In genomic region chr5:90473321-90474234, GRCh38 we compare ENCODE assay signal across 8 cellular contexts. TPM values are rescaled to one million over a fixed set of nuclear protein-coding genes. Genes with fewer than 3 reads are reported as not detected.
DNase-seq lines count a peak whose midpoint lies in the region; ATAC-seq and TF ChIP-seq lines count a peak whose summit lies in the region.

No MANE protein-coding gene starts in this region.

- H3K36me3 Mint-ChIP-seq in HFFc6 (ENCODE audit: low read depth) (peaks cover 12% of the 10 kb centered on the region), endodermal cell (ENCODE audit: low read depth) (peaks cover 5% of the 10 kb centered on the region), mesothelial cell of epicardium (peaks cover 7% of the 10 kb centered on the region)
- H3K36me3 Mint-ChIP-seq in activated CD4-positive, alpha-beta T cell treated with anti-CD3 and anti-CD28 coated beads, Interleukin-2, amount 10 ng/mL, durations not matched to agents 24 days and 14 days (ENCODE audit: low read depth): peaks cover 22% of the 10 kb centered on the region
- no peaks in the 10 kb centered on the region for H3K36me3 Mint-ChIP-seq in stimulated activated effector memory CD8-positive, alpha-beta T cell treated with anti-CD3 and anti-CD28 coated beads, Interleukin-12 subunit alpha, Interleukin-12 subunit beta, amount 100 ng/mL, for 72 hours

- peak; percentile 6 for ATAC-seq in stimulated activated effector memory CD8-positive, alpha-beta T cell treated with anti-CD3 and anti-CD28 coated beads, Interleukin-12 subunit alpha, Interleukin-12 subunit beta, amount 100 ng/mL, for 72 hours

- DNase-seq in NCI-H1105 treated with DMSO at 0.1 percent for 48 hours (lab: John Stamatoyannopoulos, UW) (peak; percentile 8), NCI-H1105 (lab: John Stamatoyannopoulos, UW) (no peak), HFFc6 (no peak), NCI-H1092 treated with DMSO at 0.1 percent for 48 hours (lab: John Stamatoyannopoulos, UW) (peak; percentile 50), endodermal cell (peak; percentile 83), mesothelial cell of epicardium (ENCODE audit: low spot score in 2 of 2, unreplicated experiment in 2 of 2) (peak in 1 of 2 experiments; percentile 55)
- peak; percentile 76 for DNase-seq in activated CD4-positive, alpha-beta T cell treated with anti-CD3 and anti-CD28 coated beads, Interleukin-2, amount 10 ng/mL, durations not matched to agents 24 days and 14 days
- peak; percentile 4 to 66 for DNase-seq in stimulated activated effector memory CD8-positive, alpha-beta T cell treated with anti-CD3 and anti-CD28 coated beads, Interleukin-12 subunit alpha, Interleukin-12 subunit beta, amount 100 ng/mL, for 72 hours (ENCODE audit: low spot score in 2 of 2)

- no peaks in the 10 kb centered on the region for H3K36me3 ChIP-seq in endodermal cell (ENCODE audit: control insufficient read depth, insufficient read depth, low read length)

- peak overlapping the region; percentile 89 for H3K27ac Mint-ChIP-seq in HFFc6
- peak overlapping the region; percentile 97 for H3K27ac Mint-ChIP-seq in activated CD4-positive, alpha-beta T cell treated with anti-CD3 and anti-CD28 coated beads, Interleukin-2, amount 10 ng/mL, durations not matched to agents 24 days and 14 days
- H3K27ac Mint-ChIP-seq in endodermal cell: peak overlapping the region; percentile 90
- H3K27ac Mint-ChIP-seq in mesothelial cell of epicardium: peak overlapping the region; percentile 91
- H3K27ac Mint-ChIP-seq in stimulated activated effector memory CD8-positive, alpha-beta T cell treated with anti-CD3 and anti-CD28 coated beads, Interleukin-12 subunit alpha, Interleukin-12 subunit beta, amount 100 ng/mL, for 72 hours: peak overlapping the region; percentile 94

- H3K4me3 Mint-ChIP-seq in HFFc6 (peak overlapping the region; percentile 99), endodermal cell (peak overlapping the region; percentile 85), mesothelial cell of epicardium (peak overlapping the region; percentile 93)
- peak overlapping the region; percentile 98 for H3K4me3 Mint-ChIP-seq in activated CD4-positive, alpha-beta T cell treated with anti-CD3 and anti-CD28 coated beads, Interleukin-2, amount 10 ng/mL, durations not matched to agents 24 days and 14 days
- H3K4me3 Mint-ChIP-seq in stimulated activated effector memory CD8-positive, alpha-beta T cell treated with anti-CD3 and anti-CD28 coated beads, Interleukin-12 subunit alpha, Interleukin-12 subunit beta, amount 100 ng/mL, for 72 hours: peak overlapping the region; percentile 97

- TF ChIP-seq CTCF in HFFc6 (IDR thresholded peaks at IDR 0.05) (no peak), endodermal cell (conservative IDR thresholded peaks at IDR 0.05) (no peak), mesothelial cell of epicardium (IDR thresholded peaks at IDR 0.05; ENCODE audit: unreplicated experiment) (no peak)

- peak overlapping the region; percentile 57 for H3K9ac ChIP-seq in endodermal cell (ENCODE audit: extremely low read depth, low read length, poor library complexity, severe bottlenecking)

- H3K4me1 ChIP-seq in endodermal cell (ENCODE audit: control insufficient read depth, insufficient read depth, low read length): peaks cover 7% of the 10 kb centered on the region

- H3K27me3 ChIP-seq in endodermal cell (ENCODE audit: control insufficient read depth, insufficient read depth, low read length, poor library complexity, severe bottlenecking): no peaks in the 10 kb centered on the region

- no peaks in the 10 kb centered on the region for H3K9me3 ChIP-seq in endodermal cell (ENCODE audit: control insufficient read depth, low read length)

- intact Hi-C loops in activated CD4-positive, alpha-beta T cell treated with anti-CD3 and anti-CD28 coated beads, Interleukin-2, amount 10 ng/mL, durations not matched to agents 24 days and 14 days (cut with micrococcal nuclease): loop anchor here (1.0 to 5.0 kb wide), 4 partner anchors 33 to 909 kb away; partner anchors contain the start of genes ARRDC3, CETN3 and LYSMD3

- no peaks in the 10 kb centered on the region for H3K9me3 Mint-ChIP-seq in HFFc6
- peaks cover 7% of the 10 kb centered on the region for H3K9me3 Mint-ChIP-seq in activated CD4-positive, alpha-beta T cell treated with anti-CD3 and anti-CD28 coated beads, Interleukin-2, amount 10 ng/mL, durations not matched to agents 24 days and 14 days
- H3K9me3 Mint-ChIP-seq in endodermal cell: peaks cover 2% of the 10 kb centered on the region
- peaks cover 10% of the 10 kb centered on the region for H3K9me3 Mint-ChIP-seq in mesothelial cell of epicardium
- H3K9me3 Mint-ChIP-seq in stimulated activated effector memory CD8-positive, alpha-beta T cell treated with anti-CD3 and anti-CD28 coated beads, Interleukin-12 subunit alpha, Interleukin-12 subunit beta, amount 100 ng/mL, for 72 hours: no peaks in the 10 kb centered on the region

- H3K4me3 ChIP-seq in endodermal cell (ENCODE audit: low read length): peak overlapping the region; percentile 89

- H3K27me3 Mint-ChIP-seq in HFFc6 (ENCODE audit: insufficient read depth): peaks cover 3% of the 10 kb centered on the region; the same call in 1 of the 2 replicates
- no peaks in the 10 kb centered on the region for H3K27me3 Mint-ChIP-seq in activated CD4-positive, alpha-beta T cell treated with anti-CD3 and anti-CD28 coated beads, Interleukin-2, amount 10 ng/mL, durations not matched to agents 24 days and 14 days
- no peaks in the 10 kb centered on the region for H3K27me3 Mint-ChIP-seq in endodermal cell (ENCODE audit: insufficient read depth)
- peaks cover 5% of the 10 kb centered on the region for H3K27me3 Mint-ChIP-seq in mesothelial cell of epicardium (ENCODE audit: low read depth)

- H3K27ac ChIP-seq in endodermal cell (ENCODE audit: low read depth, low read length): peak overlapping the region; percentile 26

- 1 to 3% methylated on average over 23 to 57 of the region's 57 CpGs for WGBS in endodermal cell (ENCODE audit: insufficient coverage in 1 of 2, insufficient read length in 1 of 2), 2 experiments

- peaks cover 34% of the 10 kb centered on the region for H3K4me1 Mint-ChIP-seq in HFFc6 (ENCODE audit: low read depth)
- peaks cover 38% of the 10 kb centered on the region for H3K4me1 Mint-ChIP-seq in activated CD4-positive, alpha-beta T cell treated with anti-CD3 and anti-CD28 coated beads, Interleukin-2, amount 10 ng/mL, durations not matched to agents 24 days and 14 days
- peaks cover 47% of the 10 kb centered on the region for H3K4me1 Mint-ChIP-seq in endodermal cell
- peaks cover 26% of the 10 kb centered on the region for H3K4me1 Mint-ChIP-seq in mesothelial cell of epicardium
- peaks cover 41% of the 10 kb centered on the region for H3K4me1 Mint-ChIP-seq in stimulated activated effector memory CD8-positive, alpha-beta T cell treated with anti-CD3 and anti-CD28 coated beads, Interleukin-12 subunit alpha, Interleukin-12 subunit beta, amount 100 ng/mL, for 72 hours

RNA-seq across cellular contexts. Expression of gene MBLAC2, which starts 1.0 kb away (rescaled TPM):
- 1 to 10 TPM; 5.1 to 6.3 (median 5.6) TPM for total RNA-seq in HFFc6 (2021; fragmentation: NEBNext Ultra II Directional; extraction: Animal tissue kit (Norgen Biotek cat#: 25700))
- 6.1 and 6.4 TPM in 2 replicates for total RNA-seq in activated CD4-positive, alpha-beta T cell treated with anti-CD3 and anti-CD28 coated beads, Interleukin-2, amount 10 ng/mL, durations not matched to agents 24 days and 14 days
- total RNA-seq in endodermal cell (1 to 10 TPM; 3.5 to 5.0 TPM), mesothelial cell of epicardium (5.0 to 5.2 TPM (median 5.1 TPM) in 3 replicates)
- polyA plus RNA-seq in endodermal cell (2013, experiment 1 of 2): 4.5 TPM
- 4.4 TPM for polyA plus RNA-seq in endodermal cell (2013, experiment 2 of 2)

RNA-seq across cellular contexts. Expression of gene POLR3G, which starts 1.1 kb away (rescaled TPM):
- 10 to 100 TPM in 5 of 6 experiments, 1 to 10 TPM in 1; 6.7 to 17.0 (median 15.3) TPM for total RNA-seq in HFFc6 (2021; fragmentation: NEBNext Ultra II Directional; extraction: Animal tissue kit (Norgen Biotek cat#: 25700))
- total RNA-seq in activated CD4-positive, alpha-beta T cell treated with anti-CD3 and anti-CD28 coated beads, Interleukin-2, amount 10 ng/mL, durations not matched to agents 24 days and 14 days: 22.2 and 25.1 TPM in 2 replicates
- total RNA-seq in endodermal cell (10 to 100 TPM in 1 of 2 donors, 1 to 10 TPM in 1; 6.3 to 16.4 TPM), mesothelial cell of epicardium (1.6 to 2.1 TPM (median 1.7 TPM) in 3 replicates)
- polyA plus RNA-seq in endodermal cell (2013, experiment 1 of 2): 9.6 TPM
- polyA plus RNA-seq in endodermal cell (2013, experiment 2 of 2): 7.3 TPM

RNA-seq across cellular contexts. Expression of gene LYSMD3, which starts 55.8 kb away (rescaled TPM):
- total RNA-seq in HFFc6 (2021; fragmentation: NEBNext Ultra II Directional; extraction: Animal tissue kit (Norgen Biotek cat#: 25700)): 10 to 100 TPM; 28.5 to 34.8 (median 31.6) TPM
- total RNA-seq in activated CD4-positive, alpha-beta T cell treated with anti-CD3 and anti-CD28 coated beads, Interleukin-2, amount 10 ng/mL, durations not matched to agents 24 days and 14 days: 11.3 and 12.9 TPM in 2 replicates
- total RNA-seq in endodermal cell (10 to 100 TPM; 18.2 to 18.7 TPM), mesothelial cell of epicardium (14.5 to 16.8 TPM (median 14.8 TPM) in 3 replicates)
- 11.3 TPM for polyA plus RNA-seq in endodermal cell (2013, experiment 1 of 2)
- 14.1 TPM for polyA plus RNA-seq in endodermal cell (2013, experiment 2 of 2)

Comparison
In these comparisons a context has a peak if more than half of its experiments do, and no peak if none do; other contexts are left out.
1. DNase-seq: peak in NCI-H1105 treated with DMSO at 0.1 percent for 48 hours (single experiment), NCI-H1092 treated with DMSO at 0.1 percent for 48 hours (single experiment), activated CD4-positive, alpha-beta T cell treated with anti-CD3 and anti-CD28 coated beads, Interleukin-2, amount 10 ng/mL, durations not matched to agents 24 days and 14 days (single experiment), endodermal cell (single experiment) and stimulated activated effector memory CD8-positive, alpha-beta T cell treated with anti-CD3 and anti-CD28 coated beads, Interleukin-12 subunit alpha, Interleukin-12 subunit beta, amount 100 ng/mL, for 72 hours (2 of 2); none in NCI-H1105 (single experiment) and HFFc6 (single experiment).
2. Peak in every context shown above with its lines, with median percentiles within 50 percentile points of each other: H3K27ac Mint-ChIP-seq and H3K4me3 Mint-ChIP-seq.